In the genomic region with DNA sequence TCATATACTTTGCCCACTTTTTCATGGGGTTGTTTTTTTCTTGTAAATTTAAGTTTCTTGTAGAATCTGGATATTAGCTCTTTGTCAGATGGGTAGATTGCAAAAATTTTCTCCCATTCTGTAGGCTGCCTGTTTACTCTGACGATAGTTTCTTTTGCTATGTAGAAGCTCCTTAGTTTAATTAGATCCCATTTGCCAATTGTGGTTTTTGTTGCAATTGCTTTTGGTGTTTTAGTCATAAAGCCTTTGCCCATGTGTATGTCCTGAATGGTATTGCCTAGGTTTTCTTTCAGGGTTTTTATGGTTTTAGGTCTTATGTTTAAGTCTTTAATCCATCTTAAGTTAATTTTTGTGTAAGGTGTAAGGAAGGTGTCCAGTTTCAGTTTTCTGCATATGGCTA, we compare ENCODE assay signal across 6 cellular contexts.
DNase-seq lines count a peak whose midpoint lies in the region; TF ChIP-seq lines count a peak whose summit lies in the region.
"Not testable (repeated sequence)": the region's sequence is repeated elsewhere in the genome, so short reads cannot be mapped to it uniquely, and the experiment has no call there.

No MANE protein-coding gene starts in this region.

- not testable (repeated sequence) for H4K91ac ChIP-seq in mesenchymal stem cell (ENCODE audit: low read length)

- not testable (repeated sequence) for H2BK12ac ChIP-seq in mesenchymal stem cell (ENCODE audit: low read length in 2 of 2)

- dilution Hi-C loops in mammary epithelial cell (cut with HindIII; ENCODE audit: low sequenced_read_pairs) = not testable (repeated sequence)

- not testable (repeated sequence) for H3K4ac ChIP-seq in mesenchymal stem cell (ENCODE audit: low read depth in 1 of 2, low read length in 2 of 2)

- not testable (repeated sequence) for H4K8ac ChIP-seq in mesenchymal stem cell (ENCODE audit: low read length)

- not testable (repeated sequence) for H3K36me3 ChIP-seq in mammary epithelial cell (ENCODE audit: insufficient read depth, low read length); fibroblast of lung (ENCODE audit: control insufficient read depth, insufficient read depth, low read length); mesenchymal stem cell (ENCODE audit: control insufficient read depth in 1 of 2, insufficient read depth in 2 of 2, low read depth in 1 of 2, low read length in 2 of 2)

- H3K4me3 ChIP-seq in mammary epithelial cell (replicated peaks in 1 of 3; ENCODE audit: insufficient read depth in 1 of 3, low read depth in 2 of 3, low read length in 3 of 3); fibroblast of lung (replicated peaks in 1 of 4; ENCODE audit: control extremely low read depth in 1 of 4, insufficient read depth in 1 of 4, low read depth in 3 of 4, low read length in 4 of 4); mesenchymal stem cell (ENCODE audit: insufficient read depth in 1 of 2, low read depth in 1 of 2, low read length in 2 of 2): not testable (repeated sequence)

- not testable (repeated sequence) for H3K4me1 ChIP-seq in mammary epithelial cell (ENCODE audit: insufficient read depth, low read length); fibroblast of lung (ENCODE audit: control insufficient read depth, extremely low read depth, insufficient read depth, low read length); mesenchymal stem cell (ENCODE audit: control insufficient read depth, insufficient read depth, low read depth, low read length)

- not testable (repeated sequence) for H3K23ac ChIP-seq in mesenchymal stem cell (ENCODE audit: low read length in 2 of 2)

- CTCF ChIA-PET in mammary epithelial cell (lab: Charles Lee; ENCODE audit: low non-redundant PET) = not testable (repeated sequence)

- in situ Hi-C loops in mammary epithelial cell (cut with MboI; ENCODE audit: low sequenced_read_pairs in 2 of 2) = not testable (repeated sequence)

- not testable (repeated sequence) for TF ChIP-seq CTCF in mammary epithelial cell (conservative IDR thresholded peaks at IDR 0.05 in 1 of 2, IDR thresholded peaks at IDR 0.05 in 1 of 2; ENCODE audit: extremely low read depth in 1 of 2, insufficient read depth in 1 of 2, low read depth in 1 of 2, low read length in 2 of 2); fibroblast of lung (conservative IDR thresholded peaks at IDR 0.05 in 1 of 2, IDR thresholded peaks at IDR 0.05 in 1 of 2; ENCODE audit: low read depth in 1 of 2, low read length in 2 of 2)

- H3K27me3 ChIP-seq in mammary epithelial cell (ENCODE audit: insufficient read depth, low read length); fibroblast of lung (ENCODE audit: control insufficient read depth, insufficient read depth, low read length); mesenchymal stem cell (ENCODE audit: control insufficient read depth in 1 of 2, insufficient read depth in 1 of 2, low read length in 2 of 2): not testable (repeated sequence)

- not testable (repeated sequence) for H3K9me3 ChIP-seq in mammary epithelial cell (replicated peaks; ENCODE audit: insufficient read depth, low read length); fibroblast of lung (ENCODE audit: control insufficient read depth, insufficient read depth, low read depth, low read length); mesenchymal stem cell (ENCODE audit: control insufficient read depth, low read length)

- H4K20me1 ChIP-seq in mammary epithelial cell (ENCODE audit: insufficient read depth, low read length); fibroblast of lung (ENCODE audit: control insufficient read depth, extremely low read depth, insufficient read depth, low read length): not testable (repeated sequence)

- H3K27ac ChIP-seq in mammary epithelial cell (ENCODE audit: insufficient read depth, low read depth, low read length); fibroblast of lung (ENCODE audit: insufficient read depth, low read length); mesenchymal stem cell (ENCODE audit: low read length, poor library complexity, severe bottlenecking): not testable (repeated sequence)

- not testable (repeated sequence) for BruUV-seq in mammary epithelial cell (replicated peaks; lab: Mats Ljungman, UMichigan)

- not testable (repeated sequence) for H3K79me2 ChIP-seq in mammary epithelial cell (ENCODE audit: insufficient read depth, low read length); fibroblast of lung (ENCODE audit: control insufficient read depth, insufficient read depth, low read length)

- intact Hi-C loops in mammary epithelial cell (cut with micrococcal nuclease) = not testable (repeated sequence)

- H2AFZ ChIP-seq in mammary epithelial cell (ENCODE audit: low read depth, low read length); fibroblast of lung (ENCODE audit: low read length); mesenchymal stem cell (ENCODE audit: low read depth, low read length): not testable (repeated sequence)

- H3K79me1 ChIP-seq in mesenchymal stem cell (replicated peaks; ENCODE audit: low read length, poor library complexity, severe bottlenecking) = not testable (repeated sequence)

- H3K9ac ChIP-seq in mammary epithelial cell (ENCODE audit: insufficient read depth, low read length); fibroblast of lung (ENCODE audit: insufficient read depth, low read length); mesenchymal stem cell (ENCODE audit: low read length): not testable (repeated sequence)

- WGBS in mammary epithelial cell (ENCODE audit: low coverage, missing lambda C conversion rate) = 67% methylated on average over 1 of the region's 1 CpG
- WGBS in mesenchymal stem cell = 92% methylated on average over 1 of the region's 1 CpG

- not testable (repeated sequence) for H3K4me2 ChIP-seq in mammary epithelial cell (ENCODE audit: insufficient read depth, low read depth, low read length); fibroblast of lung (ENCODE audit: extremely low read depth, insufficient read depth, low read length); mesenchymal stem cell (ENCODE audit: low read length, poor library complexity, severe bottlenecking)

- H3K14ac ChIP-seq in mesenchymal stem cell (ENCODE audit: low read length in 2 of 2) = not testable (repeated sequence)

- H2BK120ac ChIP-seq in mesenchymal stem cell (ENCODE audit: low read depth, low read length) = not testable (repeated sequence)

- not testable (repeated sequence) for H2BK5ac ChIP-seq in mesenchymal stem cell (ENCODE audit: low read depth, low read length, poor library complexity, severe bottlenecking)

- not testable (repeated sequence) for H2BK15ac ChIP-seq in mesenchymal stem cell (ENCODE audit: low read depth, poor library complexity, severe bottlenecking)

- not testable (repeated sequence) for H3K18ac ChIP-seq in mesenchymal stem cell (ENCODE audit: low read depth in 1 of 2, low read length in 2 of 2)

- peak; percentile 16 for DNase-seq in GM04503 (ENCODE audit: low read depth)
- peak; percentile 37 for DNase-seq in LHCN-M2 (ENCODE audit: low read depth)
- DNase-seq in amniotic epithelial cell (ENCODE audit: low read depth) = peak; percentile 78
- DNase-seq in mammary epithelial cell = peak; percentile 29
- DNase-seq in fibroblast of lung (ENCODE audit: low read depth in 2 of 2) = peak; percentile 14 to 38
- DNase-seq in mesenchymal stem cell = peak; percentile 31

- not testable (repeated sequence) for H2AK5ac ChIP-seq in mesenchymal stem cell (ENCODE audit: low read length, severe bottlenecking)

Comparison
In these comparisons a context has a peak if more than half of its experiments do, and no peak if none do; other contexts are left out.
1. DNase-seq: peak in every context shown above with its lines; median percentile 78 in amniotic epithelial cell; 37 in LHCN-M2; 31 in mesenchymal stem cell; 29 in mammary epithelial cell; 26 in fibroblast of lung; 16 in GM04503.